Comparison of ENCODE assay signal across 16 cellular contexts in the genomic region with DNA sequence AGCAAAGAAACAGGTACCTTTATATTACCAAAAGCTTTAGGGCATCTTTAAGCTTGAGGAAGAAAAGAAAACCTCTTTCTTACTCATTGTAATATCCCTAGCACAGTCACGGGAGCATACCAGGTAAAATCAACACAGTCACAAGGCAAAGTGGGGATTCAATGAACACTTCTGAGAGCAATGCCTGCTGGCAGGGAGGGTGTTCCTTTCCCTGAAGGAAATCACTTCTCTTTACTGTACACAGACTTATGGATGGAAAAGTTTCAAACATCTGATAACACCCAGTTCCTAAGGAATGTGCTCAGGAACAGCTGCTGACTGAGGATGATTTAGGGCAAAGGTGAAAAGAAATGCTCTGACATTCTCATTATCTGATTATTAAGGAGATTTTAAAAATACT.
DNase-seq lines count a peak whose midpoint lies in the region; ATAC-seq, FAIRE-seq and TF ChIP-seq lines count a peak whose summit lies in the region.
"Had no signal": no experiment of that assay in that cellular context is flagged by ENCODE, and none has a peak within 500 bp of the region (broad histone marks: within the 10 kb centered on the region; RNA-seq: fewer than 3 reads in every experiment).

No MANE protein-coding gene starts in this region.

- H3K4me1 ChIP-seq in astrocyte (ENCODE audit: insufficient read depth, low read length): peaks cover 12% of the 10 kb centered on the region
- H3K4me1 ChIP-seq in keratinocyte (ENCODE audit: control insufficient read depth, extremely low read depth, insufficient read depth, low read length): no peaks in the 10 kb centered on the region
- H3K4me1 ChIP-seq in skeletal muscle satellite cell (ENCODE audit: control insufficient read depth, insufficient read depth, low read length): peaks cover 22% of the 10 kb centered on the region

- DNase-seq in LHCN-M2 (ENCODE audit: low read depth): peak; percentile 43
- no peak for DNase-seq in astrocyte (ENCODE audit: low read depth)
- no peak for DNase-seq in keratinocyte (ENCODE audit: low read depth, low spot score)
- DNase-seq in activated effector memory CD4-positive, alpha-beta T cell treated with Interleukin-2 at 50 U/mL for 16 hours: no peak
- no peak for DNase-seq in SHP77 (lab: John Stamatoyannopoulos, UW)
- no peak for DNase-seq in Right ventricle myocardium superior
- DNase-seq: activated gamma-delta T cell treated with Interleukin-2 at 50 U/mL for 16 hours; C1 segment of cervical spinal cord; DND-41; effector CD8-positive, alpha-beta T cell; gastrocnemius medialis; midbrain; NCI-H1417 treated with DMSO at 0.1 percent for 48 hours; NCI-H446 treated with DMSO at 0.1 percent for 48 hours had no signal

- no peaks in the 10 kb centered on the region for H3K9me3 ChIP-seq in astrocyte (ENCODE audit: insufficient read depth, low read depth, low read length)
- H3K9me3 ChIP-seq in keratinocyte (ENCODE audit: control insufficient read depth, low read depth, low read length): no peaks in the 10 kb centered on the region
- no peaks in the 10 kb centered on the region for H3K9me3 ChIP-seq in skeletal muscle satellite cell (replicated peaks; ENCODE audit: low read length)
- H3K9me3 ChIP-seq: gastrocnemius medialis had no signal

- no peaks in the 10 kb centered on the region for H3K9me1 ChIP-seq in keratinocyte (ENCODE audit: control insufficient read depth, extremely low read depth, insufficient read depth, low read length)

- peaks cover 60% of the 10 kb centered on the region for H3K4me1 Mint-ChIP-seq in astrocyte (ENCODE audit: low read depth, unreplicated experiment)

- no peaks in the 10 kb centered on the region for H3K36me3 Mint-ChIP-seq in astrocyte (ENCODE audit: low read depth, unreplicated experiment)

- H3K27ac Mint-ChIP-seq in astrocyte (ENCODE audit: unreplicated experiment): peak overlapping the region; percentile 63
- H3K27ac Mint-ChIP-seq: stimulated activated naive CD8-positive, alpha-beta T cell treated with anti-CD3 and anti-CD28 coated beads, Interleukin-15, Interleukin-2, amounts not matched to agents 100 ng/mL and 50 ng/mL, for 24 hours had no signal

- H3K27ac ChIP-seq in astrocyte (ENCODE audit: low read depth, low read length) (no peak overlapping the region), keratinocyte (ENCODE audit: control insufficient read depth, insufficient read depth, low read length) (no peak overlapping the region)
- H3K27ac ChIP-seq: gastrocnemius medialis had no signal

- H3K36me3 ChIP-seq in astrocyte (ENCODE audit: insufficient read depth, low read length) (no peaks in the 10 kb centered on the region), keratinocyte (ENCODE audit: control insufficient read depth in 2 of 2, extremely low read depth in 1 of 2, insufficient read depth in 2 of 2, low read length in 2 of 2) (no peaks in the 10 kb centered on the region), skeletal muscle satellite cell (ENCODE audit: insufficient read depth, low read length) (no peaks in the 10 kb centered on the region)
- H3K36me3 ChIP-seq: gastrocnemius medialis had no signal

- H4K20me1 ChIP-seq in astrocyte (ENCODE audit: insufficient read depth, low read length): no peaks in the 10 kb centered on the region
- H4K20me1 ChIP-seq in keratinocyte (ENCODE audit: control insufficient read depth, extremely low read depth, insufficient read depth, low read length): no peaks in the 10 kb centered on the region

- no peak for FAIRE-seq in astrocyte (lab: Jason Lieb, UNC)
- FAIRE-seq in keratinocyte (lab: Jason Lieb, UNC): peak; percentile 63

- H2AFZ ChIP-seq in astrocyte (ENCODE audit: low read depth, low read length) (no peak overlapping the region), keratinocyte (ENCODE audit: control insufficient read depth, low read length) (peak overlapping the region; percentile 39)

- dilution Hi-C loops in keratinocyte (cut with MboI; ENCODE audit: extremely low pct_ligation_motif_present, low sequenced_read_pairs): no loop called here

- TF ChIP-seq CTCF in astrocyte (IDR thresholded peaks at IDR 0.05; ENCODE audit: insufficient read depth, low read depth, low read length): no peak
- no peak for TF ChIP-seq CTCF in keratinocyte (optimal IDR thresholded peaks at IDR 0.05 in 1 of 3, IDR thresholded peaks at IDR 0.05 in 1 of 3, conservative IDR thresholded peaks at IDR 0.05 in 1 of 3; ENCODE audit: extremely low read depth in 1 of 3, insufficient read depth in 2 of 3, low read length in 3 of 3)

- H3K4me3 ChIP-seq in astrocyte (ENCODE audit: insufficient read depth, low read depth, low read length) (no peak overlapping the region), keratinocyte (ENCODE audit: control insufficient read depth in 2 of 3, extremely low read depth in 1 of 3, insufficient read depth in 2 of 3, low read depth in 1 of 3, low read length in 3 of 3) (no peak overlapping the region), skeletal muscle satellite cell (ENCODE audit: low read length) (no peak overlapping the region)
- H3K4me3 ChIP-seq: gastrocnemius medialis had no signal

- H3K4me3 Mint-ChIP-seq in astrocyte (ENCODE audit: unreplicated experiment): no peak overlapping the region
- H3K4me3 Mint-ChIP-seq: stimulated activated naive CD8-positive, alpha-beta T cell treated with anti-CD3 and anti-CD28 coated beads, Interleukin-15, Interleukin-2, amounts not matched to agents 100 ng/mL and 50 ng/mL, for 24 hours had no signal

- ATAC-seq in Right ventricle myocardium superior (ENCODE audit: poor library complexity): no peak

- H3K9me3 Mint-ChIP-seq in astrocyte (ENCODE audit: unreplicated experiment): no peaks in the 10 kb centered on the region
- H3K9me3 Mint-ChIP-seq: stimulated activated naive CD8-positive, alpha-beta T cell treated with anti-CD3 and anti-CD28 coated beads, Interleukin-15, Interleukin-2, amounts not matched to agents 100 ng/mL and 50 ng/mL, for 24 hours had no signal

- H3K27me3 ChIP-seq in astrocyte (ENCODE audit: insufficient read depth, low read length): no peaks in the 10 kb centered on the region
- H3K27me3 ChIP-seq in keratinocyte (ENCODE audit: control insufficient read depth, extremely low read depth, insufficient read depth, low read length): no peaks in the 10 kb centered on the region
- no peaks in the 10 kb centered on the region for H3K27me3 ChIP-seq in skeletal muscle satellite cell (ENCODE audit: control insufficient read depth, insufficient read depth, low read length)
- H3K27me3 ChIP-seq: gastrocnemius medialis had no signal

- H3K4me2 ChIP-seq in astrocyte (ENCODE audit: low read length) (no peak overlapping the region), keratinocyte (ENCODE audit: control insufficient read depth, extremely low read depth, insufficient read depth, low read depth, low read length) (no peak overlapping the region), skeletal muscle satellite cell (ENCODE audit: low read length) (peak overlapping the region; percentile 8)

- H3K79me2 ChIP-seq in astrocyte (ENCODE audit: insufficient read depth, low read length) (no peaks in the 10 kb centered on the region), keratinocyte (ENCODE audit: control insufficient read depth, insufficient read depth, low read length) (no peaks in the 10 kb centered on the region)

- no peak overlapping the region for H3K9ac ChIP-seq in astrocyte (ENCODE audit: low read length)
- H3K9ac ChIP-seq in keratinocyte (ENCODE audit: control insufficient read depth, extremely low read depth, insufficient read depth, low read length): no peak overlapping the region
- no peak overlapping the region for H3K9ac ChIP-seq in skeletal muscle satellite cell (ENCODE audit: low read depth, low read length)

- H3K27me3 Mint-ChIP-seq in astrocyte (ENCODE audit: low read depth, unreplicated experiment): no peaks in the 10 kb centered on the region

- intact Hi-C loops in Right ventricle myocardium superior (cut with DNase I): loop anchor here (10.0 kb wide), 1 partner anchor 334 kb away; no protein-coding TSS in a partner anchor
